In genomic region chr21:42513151-42513984, GRCh38 we compare ENCODE assay signal across 8 cellular contexts. TPM values are rescaled to one million over a fixed set of nuclear protein-coding genes. Genes with fewer than 3 reads are reported as not detected.
DNase-seq lines count a peak whose midpoint lies in the region; TF ChIP-seq lines count a peak whose summit lies in the region.

TSS of gene SLC37A1 (plus strand) at chr21:42513852. CDS start at chr21:42518455, 4,603 bp downstream.

- peaks cover 52% of the 10 kb centered on the region for H3K4me1 Mint-ChIP-seq in neural crest cell

- no peak within 1 kb of the TSS for H3K27ac Mint-ChIP-seq in neural crest cell (ENCODE audit: unreplicated experiment)

- H3K27me3 Mint-ChIP-seq in neural crest cell (ENCODE audit: low read depth), result peaks cover 27% of the 10 kb centered on the region

- DNase-seq in AG20443 (ENCODE audit: low spot score), result peak; percentile 47
- peak; percentile 44 for DNase-seq in HT-29 (ENCODE audit: low spot score)
- peak; percentile 44 for DNase-seq in activated CD8-positive, alpha-beta memory T cell treated with anti-CD3 and anti-CD28 coated beads, Interleukin-2, amount 50 U/mL, for 4 hours
- DNase-seq in fibroblast of mammary gland (ENCODE audit: low read depth), result no peak
- peak; percentile 25 for DNase-seq in neural crest cell (ENCODE audit: low read depth, low spot score)
- DNase-seq in GF-D8 (lab: John Stamatoyannopoulos, UW), result no peak
- no peak for DNase-seq in SHP77 treated with DMSO at 0.1 percent for 48 hours (lab: John Stamatoyannopoulos, UW)

- TF ChIP-seq POLR2A in GM18951 (IDR thresholded peaks at IDR 0.05; ENCODE audit: extremely low read depth, insufficient read depth, insufficient read length), result peak; percentile 57

- no peak for TF ChIP-seq CTCF in fibroblast of mammary gland (conservative IDR thresholded peaks at IDR 0.05; ENCODE audit: control insufficient read depth, insufficient read depth, low read depth, low read length)
- TF ChIP-seq CTCF in neural crest cell (conservative IDR thresholded peaks at IDR 0.05), result no peak

- in situ Hi-C loops in GM18951 (cut with MboI; ENCODE audit: low sequenced_read_pairs, unreplicated experiment), result no loop called here

- peak within 1 kb of the TSS; percentile 91 for H3K4me3 Mint-ChIP-seq in neural crest cell

- H3K4me3 ChIP-seq in fibroblast of mammary gland (ENCODE audit: control insufficient read depth, low read depth, low read length), result peak within 1 kb of the TSS; percentile 45

- no peaks in the 10 kb centered on the region for H3K9me3 Mint-ChIP-seq in neural crest cell

- no peaks in the 10 kb centered on the region for H3K36me3 Mint-ChIP-seq in neural crest cell (ENCODE audit: low read depth)

RNA-seq across cellular contexts. Expression of gene SLC37A1, which starts in this region (rescaled TPM):
- total RNA-seq in HT-29 (2014; rRNA removed; shearing (Covaris generic)), result 96.0 and 102 TPM in 2 replicates
- 9.1 and 9.9 TPM in 2 replicates for total RNA-seq in neural crest cell

Comparison
In these comparisons a context has a peak if more than half of its experiments do, and no peak if none do; other contexts are left out.
1. DNase-seq: peak in AG20443 (single experiment), HT-29 (single experiment), activated CD8-positive, alpha-beta memory T cell treated with anti-CD3 and anti-CD28 coated beads, Interleukin-2, amount 50 U/mL, for 4 hours (single experiment) and neural crest cell (single experiment); none in fibroblast of mammary gland (single experiment), GF-D8 (single experiment) and SHP77 treated with DMSO at 0.1 percent for 48 hours (single experiment).